8 cellular contexts compared by ENCODE assay signal in the genomic region with DNA sequence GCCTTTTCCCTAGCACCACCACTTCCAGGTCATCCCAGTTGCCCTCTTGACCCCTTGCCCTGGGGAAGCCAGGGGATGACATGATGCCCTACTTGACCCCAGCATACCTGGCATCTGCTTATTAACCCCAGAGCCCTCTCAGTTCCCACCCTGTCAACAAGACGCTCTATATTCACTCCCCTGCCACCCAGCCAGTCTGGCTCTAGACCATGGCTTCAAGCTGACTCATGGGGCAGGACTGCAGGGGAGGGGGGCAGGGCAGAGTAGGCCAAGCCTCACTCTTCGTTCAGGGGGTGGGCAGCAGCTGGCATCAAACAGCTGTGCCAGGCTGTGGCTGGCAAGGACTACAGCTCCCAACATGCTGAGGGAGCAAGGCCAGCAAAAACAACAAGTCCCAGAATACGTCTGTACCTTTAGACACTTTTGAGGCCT. TPM values are rescaled to one million over a fixed set of nuclear protein-coding genes. Genes with fewer than 3 reads are reported as not detected.
DNase-seq lines count a peak whose midpoint lies in the region; ATAC-seq and TF ChIP-seq lines count a peak whose summit lies in the region.

No MANE protein-coding gene starts in this region.

- ATAC-seq in stimulated activated naive B cell treated with anti-CD40 and anti-IgM and Interleukin-4, amounts not matched to agents 10 μg/mL and 1 μg/mL and 100 μg/mL, for 72 hours (replicated peaks), result no peak
- ATAC-seq in GM18870 (IDR thresholded peaks at IDR 0.05; ENCODE audit: unreplicated experiment) (no peak), GM19351 (IDR thresholded peaks at IDR 0.05; ENCODE audit: unreplicated experiment) (no peak), GM21367 (IDR thresholded peaks at IDR 0.05; ENCODE audit: unreplicated experiment) (no peak)

- WGBS in adrenal gland, 4 donors, result 10 to 28% (median 21%) methylated on average over 2 to 3 of the region's 3 CpGs

- peaks cover 13% of the 10 kb centered on the region for H3K36me3 Mint-ChIP-seq in activated T-cell treated with anti-CD3 and anti-CD28 coated beads, Interleukin-2, amount 50 U/mL, for 24 hours (ENCODE audit: low read depth)
- peaks cover 14 to 24% of the 10 kb centered on the region in 2 donors for H3K36me3 Mint-ChIP-seq in stimulated activated naive B cell treated with anti-CD40 and anti-IgM and Interleukin-4, amounts not matched to agents 10 μg/mL and 1 μg/mL and 100 μg/mL, for 72 hours

- H3K4me3 Mint-ChIP-seq in activated T-cell treated with anti-CD3 and anti-CD28 coated beads, Interleukin-2, amount 50 U/mL, for 24 hours, result peak overlapping the region; percentile 73
- peak overlapping the region; percentile 84 to 86 for H3K4me3 Mint-ChIP-seq in stimulated activated naive B cell treated with anti-CD40 and anti-IgM and Interleukin-4, amounts not matched to agents 10 μg/mL and 1 μg/mL and 100 μg/mL, for 72 hours

- H3K9me3 ChIP-seq in adrenal gland (replicated peaks in 1 of 3), result no peaks in the 10 kb centered on the region
- H3K9me3 ChIP-seq in iPS-15b (ENCODE audit: control insufficient read depth, insufficient read depth, low read length), result no peaks in the 10 kb centered on the region

- TF ChIP-seq POLR2A in adrenal gland (IDR thresholded peaks at IDR 0.05), result no peak

- H3K4me1 ChIP-seq in adrenal gland (replicated peaks in 1 of 2) (peaks cover 37 to 50% of the 10 kb centered on the region in 2 donors), iPS-15b (ENCODE audit: control insufficient read depth, insufficient read depth, low read length) (peaks cover 9% of the 10 kb centered on the region)

- H3K4me3 ChIP-seq in adrenal gland (peak overlapping the region in 1 of 4 donors; percentile 75), iPS-15b (ENCODE audit: low read depth, low read length) (peak overlapping the region; percentile 65)

- intact Hi-C loops in adrenal gland (cut with DNase I), result no loop called here

- H3K27me3 Mint-ChIP-seq in activated T-cell treated with anti-CD3 and anti-CD28 coated beads, Interleukin-2, amount 50 U/mL, for 24 hours, result no peaks in the 10 kb centered on the region
- H3K27me3 Mint-ChIP-seq in stimulated activated naive B cell treated with anti-CD40 and anti-IgM and Interleukin-4, amounts not matched to agents 10 μg/mL and 1 μg/mL and 100 μg/mL, for 72 hours, result no peaks in the 10 kb centered on the region

- H3K36me3 ChIP-seq in adrenal gland (replicated peaks in 1 of 2) (peaks cover 0 to 33% of the 10 kb centered on the region in 2 donors), iPS-15b (ENCODE audit: control insufficient read depth, insufficient read depth, low read length) (peaks cover 15% of the 10 kb centered on the region)

- H3K27me3 ChIP-seq in adrenal gland, result no peaks in the 10 kb centered on the region
- H3K27me3 ChIP-seq in iPS-15b (ENCODE audit: control insufficient read depth, insufficient read depth, low read length), result no peaks in the 10 kb centered on the region

- peak overlapping the region in 4 of 5 donors; percentile 69 to 94 (median 86) for H3K27ac ChIP-seq in adrenal gland

- H3K9me3 Mint-ChIP-seq in activated T-cell treated with anti-CD3 and anti-CD28 coated beads, Interleukin-2, amount 50 U/mL, for 24 hours, result no peaks in the 10 kb centered on the region
- H3K9me3 Mint-ChIP-seq in stimulated activated naive B cell treated with anti-CD40 and anti-IgM and Interleukin-4, amounts not matched to agents 10 μg/mL and 1 μg/mL and 100 μg/mL, for 72 hours, result no peaks in the 10 kb centered on the region

- TF ChIP-seq CTCF in adrenal gland (IDR thresholded peaks at IDR 0.05), result no peak

- H3K27ac Mint-ChIP-seq in activated T-cell treated with anti-CD3 and anti-CD28 coated beads, Interleukin-2, amount 50 U/mL, for 24 hours, result no peak overlapping the region
- no peak overlapping the region for H3K27ac Mint-ChIP-seq in stimulated activated naive B cell treated with anti-CD40 and anti-IgM and Interleukin-4, amounts not matched to agents 10 μg/mL and 1 μg/mL and 100 μg/mL, for 72 hours

- DNase-seq in activated T-cell treated with anti-CD3 and anti-CD28 coated beads, Interleukin-2, amount 50 U/mL, for 24 hours, result no peak
- DNase-seq in activated T-cell treated with anti-CD3 and anti-CD28 coated beads, Interleukin-2, amount 50 U/mL, for 1 hour, result no peak
- DNase-seq in adrenal gland, result peak; percentile 62 to 82 (median 80)
- no peak for DNase-seq in stimulated activated naive B cell treated with anti-CD40 and anti-IgM and Interleukin-4, amounts not matched to agents 10 μg/mL and 1 μg/mL and 100 μg/mL, for 72 hours

- H3K9ac ChIP-seq in iPS-15b (ENCODE audit: low read depth, low read length), result no peak overlapping the region

- H3K4me1 Mint-ChIP-seq in activated T-cell treated with anti-CD3 and anti-CD28 coated beads, Interleukin-2, amount 50 U/mL, for 24 hours (ENCODE audit: low read depth), result peaks cover 46% of the 10 kb centered on the region
- peaks cover 34 to 59% of the 10 kb centered on the region in 2 donors for H3K4me1 Mint-ChIP-seq in stimulated activated naive B cell treated with anti-CD40 and anti-IgM and Interleukin-4, amounts not matched to agents 10 μg/mL and 1 μg/mL and 100 μg/mL, for 72 hours

RNA-seq across cellular contexts. Expression of a gene that starts 5.3 kb away (rescaled TPM):
- 10 to 100 TPM; 12.1 to 20.4 (median 16.4) TPM for total RNA-seq in adrenal gland
- polyA plus RNA-seq in adrenal gland, result 10 to 100 TPM; 18.3 to 51.2 (median 25.3) TPM

RNA-seq across cellular contexts. Expression of a gene that starts 7.4 kb away (rescaled TPM):
- 100 to 1,000 TPM; 132 to 159 (median 142) TPM for total RNA-seq in adrenal gland
- polyA plus RNA-seq in adrenal gland, result 100 to 1,000 TPM in 1 of 3 donors, 10 to 100 TPM in 2; 47.9 to 105 (median 69.2) TPM

RNA-seq across cellular contexts. Expression of a gene that starts 14.0 kb away (rescaled TPM):
- total RNA-seq in adrenal gland, result 10 to 100 TPM; 21.3 to 37.4 (median 32.4) TPM
- 10 to 100 TPM; 24.4 to 28.4 (median 24.9) TPM for polyA plus RNA-seq in adrenal gland

RNA-seq across cellular contexts. Expression of a gene that starts 30.6 kb away (rescaled TPM):
- 10 to 100 TPM in 6 of 8 donors, 1 to 10 TPM in 2; 7.6 to 28.2 (median 12.1) TPM for total RNA-seq in adrenal gland
- polyA plus RNA-seq in adrenal gland, result 10 to 100 TPM in 2 of 3 donors, 1 to 10 TPM in 1; 5.5 to 31.2 (median 26.5) TPM

RNA-seq across cellular contexts. Expression of a gene that starts 37.9 kb away (rescaled TPM):
- 100 to 1,000 TPM; 193 to 398 (median 251) TPM for total RNA-seq in adrenal gland
- polyA plus RNA-seq in adrenal gland, result 100 to 1,000 TPM in 1 of 3 donors, 10 to 100 TPM in 2; 65.1 to 393 (median 73.9) TPM

Comparison
In these comparisons a context has a peak if more than half of its experiments do, and no peak if none do; other contexts are left out.
1. DNase-seq: peak in adrenal gland (7 of 7); none in activated T-cell treated with anti-CD3 and anti-CD28 coated beads, Interleukin-2, amount 50 U/mL, for 24 hours (single experiment), activated T-cell treated with anti-CD3 and anti-CD28 coated beads, Interleukin-2, amount 50 U/mL, for 1 hour (single experiment) and stimulated activated naive B cell treated with anti-CD40 and anti-IgM and Interleukin-4, amounts not matched to agents 10 μg/mL and 1 μg/mL and 100 μg/mL, for 72 hours (single experiment).